8 cellular contexts compared by ENCODE assay signal in genomic region chr17:20155258-20156195, GRCh38.
DNase-seq lines count a peak whose midpoint lies in the region; ATAC-seq, FAIRE-seq and TF ChIP-seq lines count a peak whose summit lies in the region.

No MANE protein-coding gene starts in this region.

- H3K9me3 ChIP-seq in T-helper 17 cell (ENCODE audit: control insufficient read depth, low read length, poor library complexity, severe bottlenecking) (no peaks in the 10 kb centered on the region), ascending aorta (no peaks in the 10 kb centered on the region), right atrium auricular region (no peaks in the 10 kb centered on the region), prostate gland (no peaks in the 10 kb centered on the region)

- H3K4me1 ChIP-seq in ascending aorta (peaks cover 5 to 6% of the 10 kb centered on the region in 2 donors), right atrium auricular region (peaks cover 0 to 21% of the 10 kb centered on the region in 2 donors), prostate gland (replicated peaks) (no peaks in the 10 kb centered on the region), urinary bladder (ENCODE audit: insufficient read depth) (no peaks in the 10 kb centered on the region)

- H3K36me3 Mint-ChIP-seq in T-helper 17 cell (ENCODE audit: low read depth) = peaks cover 4% of the 10 kb centered on the region

- no peaks in the 10 kb centered on the region for H3K27me3 ChIP-seq in ascending aorta
- no peaks in the 10 kb centered on the region for H3K27me3 ChIP-seq in right atrium auricular region
- no peaks in the 10 kb centered on the region for H3K27me3 ChIP-seq in prostate gland (replicated peaks; ENCODE audit: insufficient read depth)

- H3K4me3 Mint-ChIP-seq in T-helper 17 cell = no peak overlapping the region

- H3K36me3 ChIP-seq in ascending aorta = no peaks in the 10 kb centered on the region
- H3K36me3 ChIP-seq in right atrium auricular region = no peaks in the 10 kb centered on the region
- H3K36me3 ChIP-seq in prostate gland = no peaks in the 10 kb centered on the region
- H3K36me3 ChIP-seq in urinary bladder (ENCODE audit: insufficient read depth) = no peaks in the 10 kb centered on the region

- TF ChIP-seq POLR2A in GM12892 (IDR thresholded peaks at IDR 0.05; ENCODE audit: low read depth, low read length) (peak; percentile 65; the same call in 1 of the 2 replicates), prostate gland (IDR thresholded peaks at IDR 0.05) (peak; percentile 78)

- H3K27ac Mint-ChIP-seq in T-helper 17 cell = no peak overlapping the region

- H3K27me3 Mint-ChIP-seq in T-helper 17 cell = peaks cover 6% of the 10 kb centered on the region

- TF ChIP-seq CTCF in ascending aorta (IDR thresholded peaks at IDR 0.05) (peak in 1 of 3 experiments; percentile 19), right atrium auricular region (IDR thresholded peaks at IDR 0.05) (no peak), prostate gland (IDR thresholded peaks at IDR 0.05) (peak in 1 of 4 experiments; percentile 11)

- intact Hi-C loops in ascending aorta (cut with DNase I) = loop anchor here (2.0 kb wide), 1 partner anchor 51 kb away; no protein-coding TSS in a partner anchor
- intact Hi-C loops in prostate gland (cut with DNase I) = no loop called here

- H3K4me3 ChIP-seq in ascending aorta (peak overlapping the region; percentile 58 to 72), right atrium auricular region (peak overlapping the region; percentile 41 to 67), prostate gland (peak overlapping the region; percentile 53 to 73), urinary bladder (ENCODE audit: low read depth, low read length) (peak overlapping the region; percentile 67)

- ATAC-seq in HG02763 (IDR thresholded peaks at IDR 0.05; ENCODE audit: unreplicated experiment) (peak; percentile 92), T-helper 17 cell (peak; percentile 94)

- WGBS in prostate gland = 12% methylated on average over 43 of the region's 69 CpGs
- WGBS in urinary bladder = 12% methylated on average over 69 of the region's 69 CpGs

- H3K27ac ChIP-seq in ascending aorta (peak overlapping the region; percentile 76 to 87), right atrium auricular region (peak overlapping the region in 1 of 2 donors; percentile 60), prostate gland (peak overlapping the region; percentile 73), urinary bladder (ENCODE audit: low read depth) (no peak overlapping the region)

- DNase-seq in GM12892 (ENCODE audit: insufficient read length) (peak; percentile 87), NCI-H1436 (lab: John Stamatoyannopoulos, UW) (peak; percentile 99), T-helper 17 cell (peak; percentile 92 to 93 (median 92)), ascending aorta (ENCODE audit: low spot score in 2 of 2) (peak; percentile 97 to 99), right atrium auricular region (ENCODE audit: low spot score) (peak; percentile 94), prostate gland (ENCODE audit: low spot score) (peak; percentile 98)

- H3K4me1 Mint-ChIP-seq in T-helper 17 cell = peaks cover 4% of the 10 kb centered on the region

- peak; percentile 100 for FAIRE-seq in GM12892 (lab: Jason Lieb, UNC)
